1 cellular context compared by ENCODE assay signal in the genomic region with DNA sequence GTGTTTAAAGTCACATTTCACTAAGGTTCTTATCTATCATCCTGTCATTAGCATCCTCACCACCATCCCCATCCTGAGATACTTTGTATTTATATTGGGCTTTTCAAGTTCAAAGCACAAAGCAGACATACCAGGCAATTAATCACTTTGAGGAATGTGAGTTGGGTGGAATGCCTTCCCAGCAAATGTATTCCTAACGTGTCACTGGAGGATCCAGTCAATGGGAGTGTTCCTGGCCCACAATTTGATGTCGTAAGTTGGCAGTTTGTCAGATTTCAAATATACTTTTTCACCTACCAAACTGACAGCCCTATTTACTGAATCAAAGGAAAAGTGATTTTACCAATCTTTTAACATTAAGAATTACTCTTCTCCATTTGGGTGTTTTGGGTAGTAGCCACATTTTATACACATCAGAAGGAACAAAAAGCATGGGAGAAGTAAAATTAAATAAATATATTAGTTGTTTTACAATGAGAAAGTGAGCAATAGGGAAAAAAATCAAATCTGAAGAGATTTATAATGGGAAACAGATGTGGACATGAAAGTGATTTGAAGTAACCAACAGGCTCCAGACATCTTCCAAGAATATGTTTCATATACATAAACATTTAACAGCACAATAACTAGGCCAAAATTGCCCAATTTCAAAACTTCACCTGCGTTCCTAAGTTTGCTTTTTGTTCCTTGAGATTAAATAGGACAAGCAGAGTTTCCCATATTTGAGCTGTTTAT.
TF ChIP-seq lines count a peak whose summit lies in the region.

No MANE protein-coding gene starts in this region.

TF ChIP-seq in GM23338, 12 proteins besides CTCF, POLR2A, EP300 and RAD21 (continued from another document):
- TF ChIP-seq, protein P1, sequence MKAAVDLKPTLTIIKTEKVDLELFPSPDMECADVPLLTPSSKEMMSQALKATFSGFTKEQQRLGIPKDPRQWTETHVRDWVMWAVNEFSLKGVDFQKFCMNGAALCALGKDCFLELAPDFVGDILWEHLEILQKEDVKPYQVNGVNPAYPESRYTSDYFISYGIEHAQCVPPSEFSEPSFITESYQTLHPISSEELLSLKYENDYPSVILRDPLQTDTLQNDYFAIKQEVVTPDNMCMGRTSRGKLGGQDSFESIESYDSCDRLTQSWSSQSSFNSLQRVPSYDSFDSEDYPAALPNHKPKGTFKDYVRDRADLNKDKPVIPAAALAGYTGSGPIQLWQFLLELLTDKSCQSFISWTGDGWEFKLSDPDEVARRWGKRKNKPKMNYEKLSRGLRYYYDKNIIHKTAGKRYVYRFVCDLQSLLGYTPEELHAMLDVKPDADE (IDR thresholded peaks at IDR 0.05): no peak
- TF ChIP-seq ZNF331 (CRISPR knock-in tag; IDR thresholded peaks at IDR 0.05; ENCODE audit: low read depth) (no peak), CREB1 (CRISPR knock-in tag; IDR thresholded peaks at IDR 0.05; ENCODE audit: low read depth) (no peak)
TF ChIP-seq in GM23338: peak in this region for 0.
